ENCODE assay signal across 17 cellular contexts in genomic region chr3:33167284-33167683, GRCh38. TPM values are rescaled to one million over a fixed set of nuclear protein-coding genes. Genes with fewer than 3 reads are reported as not detected.
DNase-seq lines count a peak whose midpoint lies in the region; ATAC-seq, FAIRE-seq and TF ChIP-seq lines count a peak whose summit lies in the region.
"Had no signal": no experiment of that assay in that cellular context is flagged by ENCODE, and none has a peak within 500 bp of the region (broad histone marks: within the 10 kb centered on the region; RNA-seq: fewer than 3 reads in every experiment).

No MANE protein-coding gene starts in this region.

- no peak overlapping the region for H3K14ac ChIP-seq in neuronal stem cell (ENCODE audit: low read length)

- intact Hi-C loops in HepG2 (cut with micrococcal nuclease; ENCODE audit: unreplicated experiment): no loop called here
- intact Hi-C loops in right lobe of liver (cut with DNase I): no loop called here
- intact Hi-C loops in PC-3 (cut with micrococcal nuclease): no loop called here

- peaks cover 23% of the 10 kb centered on the region for H3K4me1 ChIP-seq in HepG2 (ENCODE audit: insufficient read depth, low read length)
- H3K4me1 ChIP-seq in right lobe of liver: no peaks in the 10 kb centered on the region
- H3K4me1 ChIP-seq in PC-3 (ENCODE audit: insufficient read depth, low read length): no peaks in the 10 kb centered on the region
- peaks cover 0 to 3% of the 10 kb centered on the region in 2 donors for H3K4me1 ChIP-seq in neuronal stem cell (ENCODE audit: control insufficient read depth in 2 of 2, insufficient read depth in 1 of 2, low read depth in 1 of 2, low read length in 2 of 2)
- H3K4me1 ChIP-seq: HAP-1 had no signal

- H2BK12ac ChIP-seq in neuronal stem cell (ENCODE audit: low read length): no peak overlapping the region

- H3K27me3 ChIP-seq in HepG2 (ENCODE audit: control insufficient read depth in 1 of 2, insufficient read depth in 2 of 2, low read length in 2 of 2) (peaks cover 0 to 5% of the 10 kb centered on the region in 2 experiments; a peak in 1 of 5 replicates), right lobe of liver (no peaks in the 10 kb centered on the region), PC-3 (ENCODE audit: low read length) (no peaks in the 10 kb centered on the region), neuronal stem cell (ENCODE audit: control insufficient read depth in 3 of 3, insufficient read depth in 3 of 3, low read depth in 1 of 3, low read length in 3 of 3) (no peaks in the 10 kb centered on the region)

- H3F3A ChIP-seq in PC-3 (ENCODE audit: low read length, unreplicated experiment): no peaks in the 10 kb centered on the region

- FAIRE-seq in HepG2 (lab: Jason Lieb, UNC): no peak
- FAIRE-seq: A204.1 had no signal

- BruUV-seq in HepG2 (replicated peaks; lab: Mats Ljungman, UMichigan) (no TSS peak), PC-3 (replicated peaks; lab: Mats Ljungman, UMichigan) (no TSS peak)

- DNase-seq in HepG2 (ENCODE audit: low spot score) (no peak), right lobe of liver (no peak), PC-3 (no peak), neuronal stem cell (ENCODE audit: low spot score) (no peak), left lobe of liver (ENCODE audit: low spot score) (no peak)
- no peak for DNase-seq in naive thymus-derived CD8-positive, alpha-beta T cell
- no peak for DNase-seq in activated T-cell treated with anti-CD3 and anti-CD28 coated beads, Interleukin-2, amount 50 U/mL, for 72 hours
- DNase-seq: CD4-positive, alpha-beta memory T cell; DMS153; GF-D8; Kasumi-1; NCI-H1694 treated with DMSO at 0.1 percent for 48 hours; Right ventricle myocardium superior had no signal

- no peak overlapping the region for H4K8ac ChIP-seq in neuronal stem cell (ENCODE audit: low read depth, low read length)

- H2BK120ac ChIP-seq in neuronal stem cell (ENCODE audit: low read depth, low read length): no peak overlapping the region

- H2BK5ac ChIP-seq in neuronal stem cell (ENCODE audit: low read length): no peak overlapping the region

- H3K9me2 ChIP-seq in PC-3 (replicated peaks; ENCODE audit: low read length): no peaks in the 10 kb centered on the region

- no peak overlapping the region for H2BK15ac ChIP-seq in neuronal stem cell (ENCODE audit: low read length)

- no peak overlapping the region for H3K9ac ChIP-seq in HepG2 (ENCODE audit: insufficient read depth, low read depth, low read length)
- H3K9ac ChIP-seq in PC-3 (ENCODE audit: low read length): no peak overlapping the region
- H3K9ac ChIP-seq in neuronal stem cell (ENCODE audit: low read depth, low read length, poor library complexity): no peak overlapping the region

- no peak overlapping the region for H4K91ac ChIP-seq in neuronal stem cell (ENCODE audit: low read depth, low read length, poor library complexity)

- TF ChIP-seq EP300 in HepG2 (IDR thresholded peaks at IDR 0.05; ENCODE audit: low read depth in 2 of 2, low read length in 2 of 2) (no peak), HepG2 (CRISPR knock-in tag; IDR thresholded peaks at IDR 0.05; ENCODE audit: borderline replicate concordance) (no peak)

- H4K20me1 ChIP-seq in HepG2 (ENCODE audit: insufficient read depth, low read length) (no peaks in the 10 kb centered on the region), PC-3 (ENCODE audit: low read length) (no peaks in the 10 kb centered on the region)

- H3K23ac ChIP-seq in neuronal stem cell (ENCODE audit: low read depth, low read length, poor library complexity): no peak overlapping the region

- H3K27ac ChIP-seq in HepG2 (ENCODE audit: extremely low read length, insufficient read depth, low read length) (no peak overlapping the region), right lobe of liver (no peak overlapping the region), PC-3 (ENCODE audit: low read length) (no peak overlapping the region), neuronal stem cell (replicated peaks; ENCODE audit: low read length) (no peak overlapping the region)
- H3K27ac ChIP-seq: HL-60 had no signal

- H3K27ac Mint-ChIP-seq in naive thymus-derived CD8-positive, alpha-beta T cell: no peak overlapping the region
- no peak overlapping the region for H3K27ac Mint-ChIP-seq in activated T-cell treated with anti-CD3 and anti-CD28 coated beads, Interleukin-2, amount 50 U/mL, for 72 hours
- H3K27ac Mint-ChIP-seq: CD4-positive, alpha-beta memory T cell; IgD-negative memory B cell had no signal

- H2AK5ac ChIP-seq in neuronal stem cell (ENCODE audit: low read depth, low read length): no peak overlapping the region

- H3K4me2 ChIP-seq in HepG2 (ENCODE audit: low read depth, low read length): peak overlapping the region; percentile 48
- no peak overlapping the region for H3K4me2 ChIP-seq in PC-3 (ENCODE audit: low read length)
- no peak overlapping the region for H3K4me2 ChIP-seq in neuronal stem cell (ENCODE audit: insufficient read depth, low read length, poor library complexity, severe bottlenecking)

- peaks cover 2 to 7% (median 5%) of the 10 kb centered on the region in 4 donors for H3K4me1 Mint-ChIP-seq in naive thymus-derived CD8-positive, alpha-beta T cell
- peaks cover 8% of the 10 kb centered on the region for H3K4me1 Mint-ChIP-seq in activated T-cell treated with anti-CD3 and anti-CD28 coated beads, Interleukin-2, amount 50 U/mL, for 72 hours (ENCODE audit: low read depth)

- TF ChIP-seq POLR2A in HepG2 (IDR thresholded peaks at IDR 0.05; ENCODE audit: insufficient read depth in 1 of 2, low read depth in 2 of 2, low read length in 2 of 2) (no peak), right lobe of liver (IDR thresholded peaks at IDR 0.05) (no peak)

- H2AFZ ChIP-seq in HepG2 (ENCODE audit: low read length): no peak overlapping the region
- H2AFZ ChIP-seq in PC-3 (ENCODE audit: low read length): 0 out of 2 replicates have a peak overlapping the region, but pooled peaks have one; percentile 5
- H2AFZ ChIP-seq in neuronal stem cell (ENCODE audit: low read length): peak overlapping the region; percentile 72

- ATAC-seq in HepG2: peak; percentile 59
- no peak for ATAC-seq in right lobe of liver
- ATAC-seq in PC-3: no peak
- no peak for ATAC-seq in naive thymus-derived CD8-positive, alpha-beta T cell
- no peak for ATAC-seq in left lobe of liver
- ATAC-seq in activated T-cell treated with anti-CD3 and anti-CD28 coated beads, Interleukin-2, amount 50 U/mL, for 72 hours (replicated peaks in 1 of 2): no peak

- POLR2A ChIA-PET in HepG2 (lab: Yijun Ruan, JAX): no interaction called here
- POLR2A ChIA-PET in PC-3 (lab: Charles Lee; ENCODE audit: unreplicated experiment): no interaction called here
- POLR2A ChIA-PET in naive thymus-derived CD8-positive, alpha-beta T cell (lab: Charles Lee): no interaction called here

- peaks cover 0 to 3% (median 0%) of the 10 kb centered on the region in 5 donors for H3K27me3 Mint-ChIP-seq in naive thymus-derived CD8-positive, alpha-beta T cell
- H3K27me3 Mint-ChIP-seq in activated T-cell treated with anti-CD3 and anti-CD28 coated beads, Interleukin-2, amount 50 U/mL, for 72 hours (ENCODE audit: low read depth): no peaks in the 10 kb centered on the region
- H3K27me3 Mint-ChIP-seq: CD4-positive, alpha-beta memory T cell; IgD-negative memory B cell had no signal

- H3K18ac ChIP-seq in neuronal stem cell (ENCODE audit: low read length): no peak overlapping the region

- H3K79me2 ChIP-seq in HepG2 (ENCODE audit: insufficient read depth, low read length) (no peaks in the 10 kb centered on the region), PC-3 (ENCODE audit: low read length) (no peaks in the 10 kb centered on the region)

- H3K9me3 ChIP-seq in HepG2 (ENCODE audit: low read length): no peaks in the 10 kb centered on the region
- H3K9me3 ChIP-seq in right lobe of liver: no peaks in the 10 kb centered on the region
- no peaks in the 10 kb centered on the region for H3K9me3 ChIP-seq in PC-3 (ENCODE audit: low read length)
- H3K9me3 ChIP-seq in neuronal stem cell (replicated peaks in 1 of 2; ENCODE audit: control insufficient read depth in 2 of 2, insufficient read depth in 1 of 2, low read depth in 1 of 2, low read length in 2 of 2): no peaks in the 10 kb centered on the region
- H3K9me3 ChIP-seq: HAP-1 had no signal

- TF ChIP-seq RAD21 in HepG2 (CRISPR knock-in tag; IDR thresholded peaks at IDR 0.05): no peak

- no peaks in the 10 kb centered on the region for H3K36me3 Mint-ChIP-seq in naive thymus-derived CD8-positive, alpha-beta T cell
- no peaks in the 10 kb centered on the region for H3K36me3 Mint-ChIP-seq in activated T-cell treated with anti-CD3 and anti-CD28 coated beads, Interleukin-2, amount 50 U/mL, for 72 hours (ENCODE audit: insufficient read depth in 2 of 2)
- H3K36me3 Mint-ChIP-seq: CD4-positive, alpha-beta memory T cell; IgD-negative memory B cell had no signal

- no peaks in the 10 kb centered on the region for H3K9me3 Mint-ChIP-seq in naive thymus-derived CD8-positive, alpha-beta T cell
- no peaks in the 10 kb centered on the region for H3K9me3 Mint-ChIP-seq in activated T-cell treated with anti-CD3 and anti-CD28 coated beads, Interleukin-2, amount 50 U/mL, for 72 hours
- H3K9me3 Mint-ChIP-seq: CD4-positive, alpha-beta memory T cell had no signal

- H3K79me1 ChIP-seq in neuronal stem cell (ENCODE audit: low read depth, low read length): no peaks in the 10 kb centered on the region

- in situ Hi-C loops in HepG2 (cut with HindIII; ENCODE audit: extremely low pct_ligation_motif_present, low pct_unique_long_range_greater_than_20kb): no loop called here

- CTCF ChIA-PET in HepG2 (lab: Yijun Ruan, JAX; ENCODE audit: low intra/inter-chr PET ratio, low total read pairs) (no interaction called here), PC-3 (lab: Charles Lee) (no interaction called here)

- H3K4me3 ChIP-seq in HepG2 (replicated peaks in 1 of 3; ENCODE audit: insufficient read depth in 1 of 3, low read depth in 2 of 3, low read length in 3 of 3) (no peak overlapping the region), right lobe of liver (no peak overlapping the region), PC-3 (ENCODE audit: low read length) (no peak overlapping the region), neuronal stem cell (ENCODE audit: low read length in 2 of 2) (no peak overlapping the region)
- H3K4me3 ChIP-seq: HAP-1 had no signal

- H3K36me3 ChIP-seq in HepG2 (replicated peaks in 1 of 2; ENCODE audit: control insufficient read depth in 1 of 2, insufficient read depth in 2 of 2, low read length in 2 of 2) (no peaks in the 10 kb centered on the region), right lobe of liver (no peaks in the 10 kb centered on the region), PC-3 (ENCODE audit: low read depth, low read length) (no peaks in the 10 kb centered on the region), neuronal stem cell (replicated peaks in 1 of 2; ENCODE audit: control insufficient read depth in 2 of 2, insufficient read depth in 2 of 2, low read length in 2 of 2) (no peaks in the 10 kb centered on the region)
- H3K36me3 ChIP-seq: HAP-1 had no signal

- H3K4ac ChIP-seq in neuronal stem cell (ENCODE audit: low read length): no peak overlapping the region

- TF ChIP-seq CTCF in HepG2 (CRISPR knock-in tag; IDR thresholded peaks at IDR 0.05) (no peak), right lobe of liver (IDR thresholded peaks at IDR 0.05) (no peak), PC-3 (conservative IDR thresholded peaks at IDR 0.05; ENCODE audit: low read depth, low read length) (no peak)

- 0% methylated on average over 3 of the region's 3 CpGs for WGBS in HepG2 (ENCODE audit: low lambda C conversion rate)
- WGBS in right lobe of liver (ENCODE audit: insufficient coverage, low coverage, low lambda C conversion rate, missing lambda C conversion rate): 51% methylated on average over 2 of the region's 3 CpGs
- WGBS in neuronal stem cell (ENCODE audit: extremely low coverage in 2 of 2, insufficient read length in 2 of 2, insufficient replicate concordance in 1 of 2), 2 donors: no CpG with 5 or more reads among the region's 3 CpGs

- H3K4me3 Mint-ChIP-seq in naive thymus-derived CD8-positive, alpha-beta T cell: no peak overlapping the region
- H3K4me3 Mint-ChIP-seq in activated T-cell treated with anti-CD3 and anti-CD28 coated beads, Interleukin-2, amount 50 U/mL, for 72 hours: no peak overlapping the region
- H3K4me3 Mint-ChIP-seq: CD4-positive, alpha-beta memory T cell; IgD-negative memory B cell had no signal

RNA-seq across cellular contexts. Expression of gene SUSD5, which starts 51.3 kb away (rescaled TPM):
- total RNA-seq in HepG2 (2016; rRNA removed; fragmentation: Illumina TruSeq; extraction: Trizol) (not detected in 2 replicates), right lobe of liver (under 1 TPM in 4 of 6 experiments, not detected in 2; 0.05 to 0.20 (median 0.16) TPM), PC-3 (2014; rRNA removed) (not detected in 2 replicates), left lobe of liver (0.05 TPM)
- total RNA-seq in HepG2 (2016; cell fraction: cytosol; rRNA removed; fragmentation: Illumina TruSeq; extraction: Trizol; ENCODE audit: low read depth): not detected in 2 replicates
- total RNA-seq in HepG2 (2016; cell fraction: insoluble cytoplasmic fraction; rRNA removed; fragmentation: Illumina TruSeq; extraction: Trizol): not detected in 2 replicates
- not detected in 2 replicates for total RNA-seq in HepG2 (2016; cell fraction: membrane; rRNA removed; fragmentation: Illumina TruSeq; extraction: Trizol)
- total RNA-seq in HepG2 (2016; cell fraction: nucleus; rRNA removed; fragmentation: Illumina TruSeq; extraction: Trizol): not detected in 2 replicates
- polyA plus RNA-seq in HepG2 (2011; rRNA removed): not detected in 2 replicates
- not detected in 2 replicates for polyA plus RNA-seq in HepG2 (2011; cell fraction: cytosol; rRNA removed)
- not detected in 2 replicates for polyA plus RNA-seq in HepG2 (2011; cell fraction: nucleus; rRNA removed)
- not detected in 2 replicates for polyA plus RNA-seq in HepG2 (2012)
- not detected in 2 replicates for polyA plus RNA-seq in HepG2 (2016; cell fraction: cytosol; fragmentation: Illumina TruSeq; extraction: Trizol; ENCODE audit: low read depth)
- polyA plus RNA-seq in HepG2 (2016; cell fraction: insoluble cytoplasmic fraction; fragmentation: Illumina TruSeq; extraction: Trizol; ENCODE audit: low read depth): not detected in 2 replicates
- not detected in 2 replicates for polyA plus RNA-seq in HepG2 (2016; cell fraction: membrane; fragmentation: Illumina TruSeq; extraction: Trizol; ENCODE audit: low read depth)
- not detected in 2 replicates for polyA plus RNA-seq in HepG2 (2016; cell fraction: nucleus; fragmentation: Illumina TruSeq; extraction: Trizol; ENCODE audit: insufficient read depth, low read depth)
- polyA minus RNA-seq in HepG2 (2011; rRNA and poly(A)+ RNA removed; ENCODE audit: low replicate concordance): not detected in 2 replicates
- not detected in 2 replicates for polyA minus RNA-seq in HepG2 (2011; cell fraction: cytosol; rRNA and poly(A)+ RNA removed)
- polyA minus RNA-seq in HepG2 (2011; cell fraction: nucleus; rRNA and poly(A)+ RNA removed): not detected in 2 replicates
- polyA plus RNA-seq in neuronal stem cell (2013, experiment 1 of 2): 1.5 TPM
- polyA plus RNA-seq in neuronal stem cell (2013, experiment 2 of 2): 1.6 TPM
- total RNA-seq in naive thymus-derived CD8-positive, alpha-beta T cell: not detected
- not detected for polyA plus RNA-seq in naive thymus-derived CD8-positive, alpha-beta T cell
- not detected for total RNA-seq in activated T-cell treated with anti-CD3 and anti-CD28 coated beads, Interleukin-2, amount 50 U/mL, for 72 hours
- total RNA-seq: CD4-positive, alpha-beta memory T cell had no signal
- polyA plus RNA-seq: IgD-negative memory B cell had no signal

RNA-seq across cellular contexts. Expression of gene CRTAP, which starts 53.5 kb away (rescaled TPM):
- total RNA-seq in HepG2 (2016; rRNA removed; fragmentation: Illumina TruSeq; extraction: Trizol): 46.1 and 54.2 TPM in 2 replicates
- 26.6 and 28.3 TPM in 2 replicates for total RNA-seq in HepG2 (2016; cell fraction: cytosol; rRNA removed; fragmentation: Illumina TruSeq; extraction: Trizol; ENCODE audit: low read depth)
- total RNA-seq in HepG2 (2016; cell fraction: insoluble cytoplasmic fraction; rRNA removed; fragmentation: Illumina TruSeq; extraction: Trizol): 34.2 and 54.9 TPM in 2 replicates
- total RNA-seq in HepG2 (2016; cell fraction: membrane; rRNA removed; fragmentation: Illumina TruSeq; extraction: Trizol): 85.6 and 91.0 TPM in 2 replicates
- total RNA-seq in HepG2 (2016; cell fraction: nucleus; rRNA removed; fragmentation: Illumina TruSeq; extraction: Trizol): 39.9 and 50.8 TPM in 2 replicates
- polyA plus RNA-seq in HepG2 (2011; rRNA removed): 86.2 and 119 TPM in 2 replicates
- 84.4 and 95.4 TPM in 2 replicates for polyA plus RNA-seq in HepG2 (2011; cell fraction: cytosol; rRNA removed)
- 22.0 and 27.3 TPM in 2 replicates for polyA plus RNA-seq in HepG2 (2011; cell fraction: nucleus; rRNA removed)
- 67.7 and 77.4 TPM in 2 replicates for polyA plus RNA-seq in HepG2 (2012)
- 56.8 and 61.8 TPM in 2 replicates for polyA plus RNA-seq in HepG2 (2016; cell fraction: cytosol; fragmentation: Illumina TruSeq; extraction: Trizol; ENCODE audit: low read depth)
- 67.1 and 72.0 TPM in 2 replicates for polyA plus RNA-seq in HepG2 (2016; cell fraction: insoluble cytoplasmic fraction; fragmentation: Illumina TruSeq; extraction: Trizol; ENCODE audit: low read depth)
- polyA plus RNA-seq in HepG2 (2016; cell fraction: membrane; fragmentation: Illumina TruSeq; extraction: Trizol; ENCODE audit: low read depth): 112 and 133 TPM in 2 replicates
- 93.0 and 101 TPM in 2 replicates for polyA plus RNA-seq in HepG2 (2016; cell fraction: nucleus; fragmentation: Illumina TruSeq; extraction: Trizol; ENCODE audit: insufficient read depth, low read depth)
- polyA minus RNA-seq in HepG2 (2011; rRNA and poly(A)+ RNA removed; ENCODE audit: low replicate concordance): 51.0 and 179 TPM in 2 replicates
- polyA minus RNA-seq in HepG2 (2011; cell fraction: cytosol; rRNA and poly(A)+ RNA removed): 49.0 and 49.8 TPM in 2 replicates
- 10.0 and 11.6 TPM in 2 replicates for polyA minus RNA-seq in HepG2 (2011; cell fraction: nucleus; rRNA and poly(A)+ RNA removed)
- 10 to 100 TPM; 33.1 to 54.9 (median 46.8) TPM for total RNA-seq in right lobe of liver
- total RNA-seq in PC-3 (2014; rRNA removed): 174 and 184 TPM in 2 replicates
- polyA plus RNA-seq in neuronal stem cell (2013, experiment 1 of 2): 116 TPM
- polyA plus RNA-seq in neuronal stem cell (2013, experiment 2 of 2): 119 TPM
- 10 to 100 TPM; 36.0 to 45.7 TPM for total RNA-seq in naive thymus-derived CD8-positive, alpha-beta T cell
- 10 to 100 TPM; 25.4 to 52.5 (median 36.0) TPM for polyA plus RNA-seq in naive thymus-derived CD8-positive, alpha-beta T cell
- 42.0 TPM for total RNA-seq in left lobe of liver
- 10 to 100 TPM; 44.0 to 62.1 TPM for total RNA-seq in activated T-cell treated with anti-CD3 and anti-CD28 coated beads, Interleukin-2, amount 50 U/mL, for 72 hours
